1 cellular context compared by ENCODE assay signal in the genomic region with DNA sequence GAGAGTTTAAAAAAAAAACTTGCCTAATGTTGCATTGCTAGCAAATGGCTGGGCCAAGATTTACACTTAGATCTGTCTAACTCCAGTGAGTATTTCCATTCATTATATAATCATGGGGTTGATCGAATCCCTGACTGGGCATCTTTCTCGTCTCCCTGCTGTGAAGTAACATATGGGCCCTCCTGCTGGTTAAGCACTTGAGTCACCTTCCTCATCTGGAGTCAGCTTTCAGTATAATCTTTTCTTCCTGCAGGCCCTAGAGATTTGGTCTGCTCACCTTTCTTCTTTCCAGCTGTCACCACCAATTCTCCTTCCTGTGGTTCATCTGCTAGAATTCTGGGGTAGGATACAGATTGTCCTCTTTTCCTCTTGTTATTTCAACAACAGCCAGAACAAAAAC.
TF ChIP-seq lines count a peak whose summit lies in the region.

No MANE protein-coding gene starts in this region.

TF ChIP-seq in HEK293, 187 proteins besides CTCF, POLR2A, EP300 and RAD21 (continued from another document):
- no peak for TF ChIP-seq ZNF626 (tag by site-specific recombination; IDR thresholded peaks at IDR 0.05)
- 0 out of 2 replicates have a peak, but pooled peaks have one; percentile 22 for TF ChIP-seq IKZF3 (tag by site-specific recombination; IDR thresholded peaks at IDR 0.05)
- no peak for TF ChIP-seq ZNF548 (tag by site-specific recombination; IDR thresholded peaks at IDR 0.05)
- TF ChIP-seq, protein P1, sequence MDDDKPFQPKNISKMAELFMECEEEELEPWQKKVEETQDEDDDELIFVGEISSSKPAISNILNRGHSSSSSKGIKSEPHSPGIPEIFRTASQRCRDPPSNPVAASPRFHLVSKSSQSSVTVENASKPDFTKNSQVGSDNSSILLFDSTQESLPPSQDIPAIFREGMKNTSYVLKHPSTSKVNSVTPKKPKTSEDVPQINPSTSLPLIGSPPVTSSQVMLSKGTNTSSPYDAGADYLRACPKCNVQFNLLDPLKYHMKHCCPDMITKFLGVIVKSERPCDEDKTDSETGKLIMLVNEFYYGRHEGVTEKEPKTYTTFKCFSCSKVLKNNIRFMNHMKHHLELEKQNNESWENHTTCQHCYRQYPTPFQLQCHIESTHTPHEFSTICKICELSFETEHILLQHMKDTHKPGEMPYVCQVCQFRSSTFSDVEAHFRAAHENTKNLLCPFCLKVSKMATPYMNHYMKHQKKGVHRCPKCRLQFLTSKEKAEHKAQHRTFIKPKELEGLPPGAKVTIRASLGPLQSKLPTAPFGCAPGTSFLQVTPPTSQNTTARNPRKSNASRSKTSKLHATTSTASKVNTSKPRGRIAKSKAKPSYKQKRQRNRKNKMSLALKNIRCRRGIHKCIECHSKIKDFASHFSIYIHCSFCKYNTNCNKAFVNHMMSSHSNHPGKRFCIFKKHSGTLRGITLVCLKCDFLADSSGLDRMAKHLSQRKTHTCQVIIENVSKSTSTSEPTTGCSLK (tag by site-specific recombination; IDR thresholded peaks at IDR 0.05) = no peak
- TF ChIP-seq HOXC10 (CRISPR knock-in tag; IDR thresholded peaks at IDR 0.05) = no peak
- TF ChIP-seq, protein P2, sequence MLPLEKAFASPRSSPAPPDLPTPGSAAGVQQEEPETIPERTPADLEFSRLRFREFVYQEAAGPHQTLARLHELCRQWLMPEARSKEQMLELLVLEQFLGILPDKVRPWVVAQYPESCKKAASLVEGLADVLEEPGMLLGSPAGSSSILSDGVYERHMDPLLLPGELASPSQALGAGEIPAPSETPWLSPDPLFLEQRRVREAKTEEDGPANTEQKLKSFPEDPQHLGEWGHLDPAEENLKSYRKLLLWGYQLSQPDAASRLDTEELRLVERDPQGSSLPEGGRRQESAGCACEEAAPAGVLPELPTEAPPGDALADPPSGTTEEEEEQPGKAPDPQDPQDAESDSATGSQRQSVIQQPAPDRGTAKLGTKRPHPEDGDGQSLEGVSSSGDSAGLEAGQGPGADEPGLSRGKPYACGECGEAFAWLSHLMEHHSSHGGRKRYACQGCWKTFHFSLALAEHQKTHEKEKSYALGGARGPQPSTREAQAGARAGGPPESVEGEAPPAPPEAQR (tag by site-specific recombination; IDR thresholded peaks at IDR 0.05) = no peak
- TF ChIP-seq SCRT1 (tag by site-specific recombination; IDR thresholded peaks at IDR 0.05; ENCODE audit: borderline replicate concordance) = no peak
- TF ChIP-seq SP7 (tag by site-specific recombination; IDR thresholded peaks at IDR 0.05) = peak; percentile 64
